In the genomic region with DNA sequence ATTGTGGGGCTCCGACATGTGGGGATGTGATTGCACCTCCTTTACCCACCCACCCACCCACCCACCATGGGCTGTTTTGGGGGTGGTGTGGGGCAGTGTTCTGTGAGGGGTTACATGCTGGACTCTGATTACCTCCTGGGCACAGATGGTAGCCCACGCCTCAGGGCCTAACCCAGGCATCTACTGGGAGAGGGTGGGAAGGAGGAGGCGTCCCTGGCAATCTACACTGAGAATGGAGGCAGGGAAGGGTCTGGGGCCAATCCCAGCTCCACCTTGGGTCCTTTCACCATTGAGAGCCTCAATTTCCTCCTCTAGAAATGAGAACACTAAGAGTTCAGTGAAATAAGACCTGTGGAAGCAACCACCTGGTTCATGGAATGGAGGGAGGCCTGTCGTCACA, we compare ENCODE assay signal across 24 cellular contexts. TPM values are rescaled to one million over a fixed set of nuclear protein-coding genes. Genes with fewer than 3 reads are reported as not detected.
"Had no signal": no experiment of that assay in that cellular context is flagged by ENCODE, and none has a peak within 500 bp of the region (broad histone marks: within the 10 kb centered on the region; RNA-seq: fewer than 3 reads in every experiment).

No MANE protein-coding gene starts in this region.

- DNase-seq: dermis blood vessel endothelial cell; effector memory CD8-positive, alpha-beta T cell; erythroblast; esophagus squamous epithelium; mammary epithelial cell; naive thymus-derived CD8-positive, alpha-beta T cell; nephron progenitor cell; occipital lobe; pancreas; stimulated activated CD4-positive, alpha-beta T cell treated with anti-CD3 and anti-CD28 coated beads, Interleukin-1b, Interleukin-23, amount 100 ng/mL, for 48 hours; stimulated activated CD4-positive, alpha-beta T cell treated with anti-CD3 and anti-CD28 coated beads, Interleukin-4, amount 100 ng/mL, for 1 hour; stimulated activated CD8-positive, alpha-beta memory T cell treated with anti-CD3 and anti-CD28 coated beads, Interleukin-4, amount 100 ng/mL, for 48 hours; stimulated activated naive CD4-positive, alpha-beta T cell; stimulated activated naive CD8-positive, alpha-beta T cell treated with anti-CD3 and anti-CD28 coated beads, Interleukin-15, amount 100 ng/mL, for 72 hours; transverse colon had no signal

- H3K4me3 Mint-ChIP-seq: central memory CD8-positive, alpha-beta T cell; effector memory CD8-positive, alpha-beta T cell; naive thymus-derived CD8-positive, alpha-beta T cell; nephron progenitor cell; stimulated activated naive CD8-positive, alpha-beta T cell treated with anti-CD3 and anti-CD28 coated beads, Interleukin-15, amount 100 ng/mL, for 72 hours had no signal

- H3K36me3 ChIP-seq: esophagus squamous epithelium, pancreas, suprapubic skin, transverse colon, vagina had no signal

- ATAC-seq: effector memory CD8-positive, alpha-beta T cell; left lobe of liver; naive thymus-derived CD8-positive, alpha-beta T cell; pancreas; stimulated activated naive CD8-positive, alpha-beta T cell treated with anti-CD3 and anti-CD28 coated beads, Interleukin-15, amount 100 ng/mL, for 72 hours had no signal

- H3K36me3 Mint-ChIP-seq: naive thymus-derived CD8-positive, alpha-beta T cell had no signal

- H3K27ac ChIP-seq: coronary artery, esophagus squamous epithelium, pancreas, skin epidermis, suprapubic skin, transverse colon, vagina had no signal

- H3K27me3 Mint-ChIP-seq: central memory CD8-positive, alpha-beta T cell; stimulated activated naive CD8-positive, alpha-beta T cell treated with anti-CD3 and anti-CD28 coated beads, Interleukin-15, amount 100 ng/mL, for 72 hours had no signal

- H3K4me3 ChIP-seq: coronary artery, esophagus squamous epithelium, pancreas, skin epidermis, suprapubic skin, transverse colon, vagina had no signal

- H3K9me3 Mint-ChIP-seq: central memory CD8-positive, alpha-beta T cell; effector memory CD8-positive, alpha-beta T cell; naive thymus-derived CD8-positive, alpha-beta T cell; nephron progenitor cell; stimulated activated naive CD8-positive, alpha-beta T cell treated with anti-CD3 and anti-CD28 coated beads, Interleukin-15, amount 100 ng/mL, for 72 hours had no signal

- H3K4me1 ChIP-seq: esophagus squamous epithelium, pancreas, suprapubic skin, transverse colon, vagina had no signal

- H3K27me3 ChIP-seq: pancreas, suprapubic skin, transverse colon, vagina had no signal

- H3K9me3 ChIP-seq: esophagus squamous epithelium, pancreas, suprapubic skin, transverse colon, vagina had no signal

- H3K27ac Mint-ChIP-seq: effector memory CD8-positive, alpha-beta T cell; progenitor cell of endocrine pancreas; stimulated activated naive CD8-positive, alpha-beta T cell treated with anti-CD3 and anti-CD28 coated beads, Interleukin-15, amount 100 ng/mL, for 72 hours had no signal

RNA-seq across cellular contexts. Expression of gene ADGRG5, which starts 44.4 kb away (rescaled TPM):
- total RNA-seq: dermis blood vessel endothelial cell, mammary epithelial cell, myocyte, occipital lobe had no signal
- polyA plus RNA-seq: keratinocyte, mammary epithelial cell had no signal
